1 cellular context compared by ENCODE assay signal in the genomic region with DNA sequence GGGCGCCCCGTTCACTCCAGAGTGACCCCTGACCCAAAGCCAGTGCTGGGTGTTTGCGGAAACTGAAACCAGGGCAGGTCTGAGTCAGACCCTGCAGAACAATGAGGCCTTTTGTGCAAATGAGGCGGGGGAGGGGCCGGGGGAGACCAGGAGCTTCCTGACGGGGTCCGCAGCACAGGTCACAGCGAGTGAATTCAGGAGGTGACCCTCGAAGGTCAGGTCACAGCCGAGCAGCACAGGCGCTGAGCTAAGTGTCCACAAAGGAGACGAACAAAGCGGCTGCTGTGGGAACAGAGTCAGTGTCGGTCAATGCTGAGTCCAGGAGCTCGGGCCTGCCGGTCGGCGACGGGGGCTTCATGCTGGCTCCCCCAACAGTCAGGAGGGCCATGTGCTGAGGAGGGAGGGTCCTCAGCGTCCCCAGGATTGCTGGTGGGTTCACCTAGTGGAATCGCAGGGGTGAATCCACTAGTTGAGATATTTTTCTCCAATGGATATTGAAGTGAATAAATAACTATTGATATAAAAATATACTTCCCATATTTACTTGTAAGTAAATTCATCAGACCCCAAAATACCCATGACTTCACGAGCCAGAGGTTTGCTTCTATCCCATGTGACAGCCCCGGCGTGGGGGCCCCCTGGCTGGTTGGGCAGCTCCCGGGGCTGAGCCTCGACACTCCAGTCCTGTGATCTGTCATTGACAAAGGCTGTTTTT.
A peak's percentile ranks its signal among the peaks of the same experiment; 100 is the strongest.
TF ChIP-seq lines count a peak whose summit lies in the region.

No MANE protein-coding gene starts in this region.

TF ChIP-seq in HepG2, 621 proteins besides CTCF, POLR2A, EP300 and RAD21 (continued from another document and continues in another):
- TF ChIP-seq, protein P1, sequence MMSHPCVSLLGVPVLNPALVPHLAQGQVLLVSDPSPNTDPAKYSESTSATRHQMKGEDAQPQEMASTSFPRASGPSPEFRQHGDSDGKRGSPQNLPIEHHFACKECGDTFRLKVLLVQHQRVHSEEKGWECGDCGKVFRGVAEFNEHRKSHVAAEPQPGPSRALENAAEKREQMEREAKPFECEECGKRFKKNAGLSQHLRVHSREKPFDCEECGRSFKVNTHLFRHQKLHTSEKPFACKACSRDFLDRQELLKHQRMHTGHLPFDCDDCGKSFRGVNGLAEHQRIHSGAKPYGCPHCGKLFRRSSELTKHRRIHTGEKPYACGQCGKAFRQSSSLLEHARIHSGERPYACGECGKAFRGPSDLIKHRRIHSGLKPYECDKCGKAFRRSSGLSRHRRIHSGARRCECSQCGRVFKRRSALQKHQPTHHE (CRISPR knock-in tag; IDR thresholded peaks at IDR 0.05; ENCODE audit: borderline replicate concordance), result peak; percentile 89; the same call in 1 of the 2 replicates
- TF ChIP-seq SIX1 (CRISPR knock-in tag; IDR thresholded peaks at IDR 0.05; ENCODE audit: borderline replicate concordance) (peak; percentile 67), SAP130 (CRISPR knock-in tag; IDR thresholded peaks at IDR 0.05; ENCODE audit: low read depth) (peak; percentile 88), XRCC5 (optimal IDR thresholded peaks at IDR 0.05; ENCODE audit: low read length) (no peak), KLF12 (CRISPR knock-in tag; IDR thresholded peaks at IDR 0.05; ENCODE audit: borderline replicate concordance) (peak; percentile 72; the same call in 1 of the 2 replicates), REXO4 (CRISPR knock-in tag; IDR thresholded peaks at IDR 0.05; ENCODE audit: borderline replicate concordance) (no peak), ZNF34 (CRISPR knock-in tag; IDR thresholded peaks at IDR 0.05; ENCODE audit: borderline replicate concordance) (no peak), ZNF333 (CRISPR knock-in tag; IDR thresholded peaks at IDR 0.05; ENCODE audit: borderline replicate concordance) (0 out of 2 replicates have a peak, but pooled peaks have one; percentile 33), ZNF672 (CRISPR knock-in tag; IDR thresholded peaks at IDR 0.05) (no peak), ZNF350 (CRISPR knock-in tag; IDR thresholded peaks at IDR 0.05; ENCODE audit: borderline replicate concordance, low read depth) (peak; percentile 95), SETDB1 (CRISPR knock-in tag; IDR thresholded peaks at IDR 0.05; ENCODE audit: borderline replicate concordance) (no peak), ZNF652 (CRISPR knock-in tag; IDR thresholded peaks at IDR 0.05; ENCODE audit: borderline replicate concordance, low read depth) (peak; percentile 49), RFXANK (CRISPR knock-in tag; IDR thresholded peaks at IDR 0.05) (no peak), RORA (CRISPR knock-in tag; IDR thresholded peaks at IDR 0.05) (no peak; the same call in 1 of the 2 replicates), MED8 (CRISPR knock-in tag; IDR thresholded peaks at IDR 0.05; ENCODE audit: insufficient replicate concordance) (peak; percentile 75), POLR2AphosphoS2 (IDR thresholded peaks at IDR 0.05; ENCODE audit: low read depth, low read length) (no peak), SMYD3 (CRISPR knock-in tag; IDR thresholded peaks at IDR 0.05) (0 out of 2 replicates have a peak, but pooled peaks have one; percentile 47), TOPORS (CRISPR knock-in tag; IDR thresholded peaks at IDR 0.05) (no peak), SMAD1 (CRISPR knock-in tag; IDR thresholded peaks at IDR 0.05; ENCODE audit: borderline replicate concordance, low read depth) (no peak), KAT8 (CRISPR knock-in tag; IDR thresholded peaks at IDR 0.05) (peak; percentile 83), ZNF747 (CRISPR knock-in tag; IDR thresholded peaks at IDR 0.05; ENCODE audit: borderline replicate concordance) (peak; percentile 93), HNF4G (IDR thresholded peaks at IDR 0.05; ENCODE audit: borderline replicate concordance, low read depth, low read length) (peak; percentile 47; the same call in 1 of the 2 replicates), HNF4G (CRISPR knock-in tag; IDR thresholded peaks at IDR 0.05; ENCODE audit: borderline replicate concordance, low read depth) (peak; percentile 71; the same call in 1 of the 2 replicates), ZNF777 (CRISPR knock-in tag; IDR thresholded peaks at IDR 0.05) (0 out of 2 replicates have a peak, but pooled peaks have one; percentile 70), IRF2 (CRISPR knock-in tag; IDR thresholded peaks at IDR 0.05) (peak; percentile 95), KMT2B (CRISPR knock-in tag; IDR thresholded peaks at IDR 0.05) (peak; percentile 55; the same call in 1 of the 2 replicates), PHF20 (CRISPR knock-in tag; IDR thresholded peaks at IDR 0.05) (no peak), ZNF501 (CRISPR knock-in tag; IDR thresholded peaks at IDR 0.05) (0 out of 2 replicates have a peak, but pooled peaks have one; percentile 54), SAFB2 (CRISPR knock-in tag; IDR thresholded peaks at IDR 0.05; ENCODE audit: borderline replicate concordance, low read depth) (peak; percentile 49; the same call in 1 of the 2 replicates), BRD4 (CRISPR knock-in tag; IDR thresholded peaks at IDR 0.05) (peak; percentile 95), ZNF235 (CRISPR knock-in tag; IDR thresholded peaks at IDR 0.05; ENCODE audit: borderline replicate concordance) (no peak), RBM22 (optimal IDR thresholded peaks at IDR 0.05; ENCODE audit: low read length) (no peak), ADNP (CRISPR knock-in tag; IDR thresholded peaks at IDR 0.05) (no peak), ZFP36L2 (CRISPR knock-in tag; IDR thresholded peaks at IDR 0.05) (peak; percentile 21; the same call in 1 of the 2 replicates), KDM5A (IDR thresholded peaks at IDR 0.05; ENCODE audit: borderline replicate concordance, low read length) (no peak), ZBTB38 (CRISPR knock-in tag; IDR thresholded peaks at IDR 0.05) (peak; percentile 43; the same call in 1 of the 2 replicates), SCMH1 (CRISPR knock-in tag; IDR thresholded peaks at IDR 0.05; ENCODE audit: borderline replicate concordance) (no peak), HNRNPLL (IDR thresholded peaks at IDR 0.05; ENCODE audit: low read depth, low read length, poor library complexity, severe bottlenecking) (peak; percentile 48), ZNF205 (CRISPR knock-in tag; IDR thresholded peaks at IDR 0.05) (peak; percentile 78; the same call in 1 of the 2 replicates), ZNF766 (CRISPR knock-in tag; IDR thresholded peaks at IDR 0.05; ENCODE audit: borderline replicate concordance) (no peak), NPAS2 (CRISPR knock-in tag; IDR thresholded peaks at IDR 0.05; ENCODE audit: borderline replicate concordance) (no peak), PHF21A (CRISPR knock-in tag; IDR thresholded peaks at IDR 0.05) (peak; percentile 97), ZNF660 (CRISPR knock-in tag; IDR thresholded peaks at IDR 0.05; ENCODE audit: borderline replicate concordance, low read depth) (no peak)
- TF ChIP-seq, protein P2, sequence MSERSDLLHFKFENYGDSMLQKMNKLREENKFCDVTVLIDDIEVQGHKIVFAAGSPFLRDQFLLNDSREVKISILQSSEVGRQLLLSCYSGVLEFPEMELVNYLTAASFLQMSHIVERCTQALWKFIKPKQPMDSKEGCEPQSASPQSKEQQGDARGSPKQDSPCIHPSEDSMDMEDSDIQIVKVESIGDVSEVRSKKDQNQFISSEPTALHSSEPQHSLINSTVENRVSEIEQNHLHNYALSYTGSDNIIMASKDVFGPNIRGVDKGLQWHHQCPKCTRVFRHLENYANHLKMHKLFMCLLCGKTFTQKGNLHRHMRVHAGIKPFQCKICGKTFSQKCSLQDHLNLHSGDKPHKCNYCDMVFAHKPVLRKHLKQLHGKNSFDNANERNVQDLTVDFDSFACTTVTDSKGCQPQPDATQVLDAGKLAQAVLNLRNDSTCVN (CRISPR knock-in tag; IDR thresholded peaks at IDR 0.05; ENCODE audit: borderline replicate concordance), result peak; percentile 98
- TF ChIP-seq, protein P3, sequence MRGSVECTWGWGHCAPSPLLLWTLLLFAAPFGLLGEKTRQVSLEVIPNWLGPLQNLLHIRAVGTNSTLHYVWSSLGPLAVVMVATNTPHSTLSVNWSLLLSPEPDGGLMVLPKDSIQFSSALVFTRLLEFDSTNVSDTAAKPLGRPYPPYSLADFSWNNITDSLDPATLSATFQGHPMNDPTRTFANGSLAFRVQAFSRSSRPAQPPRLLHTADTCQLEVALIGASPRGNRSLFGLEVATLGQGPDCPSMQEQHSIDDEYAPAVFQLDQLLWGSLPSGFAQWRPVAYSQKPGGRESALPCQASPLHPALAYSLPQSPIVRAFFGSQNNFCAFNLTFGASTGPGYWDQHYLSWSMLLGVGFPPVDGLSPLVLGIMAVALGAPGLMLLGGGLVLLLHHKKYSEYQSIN (CRISPR knock-in tag; IDR thresholded peaks at IDR 0.05; ENCODE audit: borderline replicate concordance), result no peak
- TF ChIP-seq, protein P4, sequence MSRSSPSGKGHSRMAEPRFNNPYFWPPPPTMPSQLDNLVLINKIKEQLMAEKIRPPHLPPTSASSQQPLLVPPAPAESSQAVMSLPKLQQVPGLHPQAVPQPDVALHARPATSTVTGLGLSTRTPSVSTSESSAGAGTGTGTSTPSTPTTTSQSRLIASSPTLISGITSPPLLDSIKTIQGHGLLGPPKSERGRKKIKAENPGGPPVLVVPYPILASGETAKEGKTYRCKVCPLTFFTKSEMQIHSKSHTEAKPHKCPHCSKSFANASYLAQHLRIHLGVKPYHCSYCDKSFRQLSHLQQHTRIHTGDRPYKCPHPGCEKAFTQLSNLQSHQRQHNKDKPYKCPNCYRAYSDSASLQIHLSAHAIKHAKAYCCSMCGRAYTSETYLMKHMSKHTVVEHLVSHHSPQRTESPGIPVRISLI (CRISPR knock-in tag; IDR thresholded peaks at IDR 0.05; ENCODE audit: borderline replicate concordance), result peak; percentile 40; the same call in 1 of the 2 replicates
- TF ChIP-seq, protein P5, sequence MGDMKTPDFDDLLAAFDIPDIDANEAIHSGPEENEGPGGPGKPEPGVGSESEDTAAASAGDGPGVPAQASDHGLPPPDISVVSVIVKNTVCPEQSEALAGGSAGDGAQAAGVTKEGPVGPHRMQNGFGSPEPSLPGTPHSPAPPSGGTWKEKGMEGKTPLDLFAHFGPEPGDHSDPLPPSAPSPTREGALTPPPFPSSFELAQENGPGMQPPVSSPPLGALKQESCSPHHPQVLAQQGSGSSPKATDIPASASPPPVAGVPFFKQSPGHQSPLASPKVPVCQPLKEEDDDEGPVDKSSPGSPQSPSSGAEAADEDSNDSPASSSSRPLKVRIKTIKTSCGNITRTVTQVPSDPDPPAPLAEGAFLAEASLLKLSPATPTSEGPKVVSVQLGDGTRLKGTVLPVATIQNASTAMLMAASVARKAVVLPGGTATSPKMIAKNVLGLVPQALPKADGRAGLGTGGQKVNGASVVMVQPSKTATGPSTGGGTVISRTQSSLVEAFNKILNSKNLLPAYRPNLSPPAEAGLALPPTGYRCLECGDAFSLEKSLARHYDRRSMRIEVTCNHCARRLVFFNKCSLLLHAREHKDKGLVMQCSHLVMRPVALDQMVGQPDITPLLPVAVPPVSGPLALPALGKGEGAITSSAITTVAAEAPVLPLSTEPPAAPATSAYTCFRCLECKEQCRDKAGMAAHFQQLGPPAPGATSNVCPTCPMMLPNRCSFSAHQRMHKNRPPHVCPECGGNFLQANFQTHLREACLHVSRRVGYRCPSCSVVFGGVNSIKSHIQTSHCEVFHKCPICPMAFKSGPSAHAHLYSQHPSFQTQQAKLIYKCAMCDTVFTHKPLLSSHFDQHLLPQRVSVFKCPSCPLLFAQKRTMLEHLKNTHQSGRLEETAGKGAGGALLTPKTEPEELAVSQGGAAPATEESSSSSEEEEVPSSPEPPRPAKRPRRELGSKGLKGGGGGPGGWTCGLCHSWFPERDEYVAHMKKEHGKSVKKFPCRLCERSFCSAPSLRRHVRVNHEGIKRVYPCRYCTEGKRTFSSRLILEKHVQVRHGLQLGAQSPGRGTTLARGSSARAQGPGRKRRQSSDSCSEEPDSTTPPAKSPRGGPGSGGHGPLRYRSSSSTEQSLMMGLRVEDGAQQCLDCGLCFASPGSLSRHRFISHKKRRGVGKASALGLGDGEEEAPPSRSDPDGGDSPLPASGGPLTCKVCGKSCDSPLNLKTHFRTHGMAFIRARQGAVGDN (CRISPR knock-in tag; IDR thresholded peaks at IDR 0.05), result peak; percentile 93
- TF ChIP-seq, protein P6, sequence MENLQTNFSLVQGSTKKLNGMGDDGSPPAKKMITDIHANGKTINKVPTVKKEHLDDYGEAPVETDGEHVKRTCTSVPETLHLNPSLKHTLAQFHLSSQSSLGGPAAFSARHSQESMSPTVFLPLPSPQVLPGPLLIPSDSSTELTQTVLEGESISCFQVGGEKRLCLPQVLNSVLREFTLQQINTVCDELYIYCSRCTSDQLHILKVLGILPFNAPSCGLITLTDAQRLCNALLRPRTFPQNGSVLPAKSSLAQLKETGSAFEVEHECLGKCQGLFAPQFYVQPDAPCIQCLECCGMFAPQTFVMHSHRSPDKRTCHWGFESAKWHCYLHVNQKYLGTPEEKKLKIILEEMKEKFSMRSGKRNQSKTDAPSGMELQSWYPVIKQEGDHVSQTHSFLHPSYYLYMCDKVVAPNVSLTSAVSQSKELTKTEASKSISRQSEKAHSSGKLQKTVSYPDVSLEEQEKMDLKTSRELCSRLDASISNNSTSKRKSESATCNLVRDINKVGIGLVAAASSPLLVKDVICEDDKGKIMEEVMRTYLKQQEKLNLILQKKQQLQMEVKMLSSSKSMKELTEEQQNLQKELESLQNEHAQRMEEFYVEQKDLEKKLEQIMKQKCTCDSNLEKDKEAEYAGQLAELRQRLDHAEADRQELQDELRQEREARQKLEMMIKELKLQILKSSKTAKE (CRISPR knock-in tag; IDR thresholded peaks at IDR 0.05; ENCODE audit: borderline replicate concordance), result peak; percentile 97
- TF ChIP-seq, protein P7, sequence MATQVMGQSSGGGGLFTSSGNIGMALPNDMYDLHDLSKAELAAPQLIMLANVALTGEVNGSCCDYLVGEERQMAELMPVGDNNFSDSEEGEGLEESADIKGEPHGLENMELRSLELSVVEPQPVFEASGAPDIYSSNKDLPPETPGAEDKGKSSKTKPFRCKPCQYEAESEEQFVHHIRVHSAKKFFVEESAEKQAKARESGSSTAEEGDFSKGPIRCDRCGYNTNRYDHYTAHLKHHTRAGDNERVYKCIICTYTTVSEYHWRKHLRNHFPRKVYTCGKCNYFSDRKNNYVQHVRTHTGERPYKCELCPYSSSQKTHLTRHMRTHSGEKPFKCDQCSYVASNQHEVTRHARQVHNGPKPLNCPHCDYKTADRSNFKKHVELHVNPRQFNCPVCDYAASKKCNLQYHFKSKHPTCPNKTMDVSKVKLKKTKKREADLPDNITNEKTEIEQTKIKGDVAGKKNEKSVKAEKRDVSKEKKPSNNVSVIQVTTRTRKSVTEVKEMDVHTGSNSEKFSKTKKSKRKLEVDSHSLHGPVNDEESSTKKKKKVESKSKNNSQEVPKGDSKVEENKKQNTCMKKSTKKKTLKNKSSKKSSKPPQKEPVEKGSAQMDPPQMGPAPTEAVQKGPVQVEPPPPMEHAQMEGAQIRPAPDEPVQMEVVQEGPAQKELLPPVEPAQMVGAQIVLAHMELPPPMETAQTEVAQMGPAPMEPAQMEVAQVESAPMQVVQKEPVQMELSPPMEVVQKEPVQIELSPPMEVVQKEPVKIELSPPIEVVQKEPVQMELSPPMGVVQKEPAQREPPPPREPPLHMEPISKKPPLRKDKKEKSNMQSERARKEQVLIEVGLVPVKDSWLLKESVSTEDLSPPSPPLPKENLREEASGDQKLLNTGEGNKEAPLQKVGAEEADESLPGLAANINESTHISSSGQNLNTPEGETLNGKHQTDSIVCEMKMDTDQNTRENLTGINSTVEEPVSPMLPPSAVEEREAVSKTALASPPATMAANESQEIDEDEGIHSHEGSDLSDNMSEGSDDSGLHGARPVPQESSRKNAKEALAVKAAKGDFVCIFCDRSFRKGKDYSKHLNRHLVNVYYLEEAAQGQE (IDR thresholded peaks at IDR 0.05; ENCODE audit: borderline replicate concordance in 1 of 2, low read depth in 1 of 2, low read length in 2 of 2), result no peak; a peak in 1 of 4 replicates
